In genomic region chr1:207825719-207826556, GRCh38 we compare ENCODE assay signal across 8 cellular contexts.
DNase-seq lines count a peak whose midpoint lies in the region; ATAC-seq, FAIRE-seq and TF ChIP-seq lines count a peak whose summit lies in the region.

No MANE protein-coding gene starts in this region.

- peak; percentile 64 for TF ChIP-seq EP300 in K562 (IDR thresholded peaks at IDR 0.05; ENCODE audit: low read length)

- in situ Hi-C loops in K562 (cut with MboI), result loop anchor here (5.0 to 10.0 kb wide), 3 partner anchors 46 to 1829 kb away; partner anchors contain the start of gene LAMB3

- peak overlapping the region; percentile 82 for H3K27ac ChIP-seq in K562 (ENCODE audit: extremely low read depth, low read depth, low read length)
- peak overlapping the region; percentile 99 for H3K27ac ChIP-seq in lower lobe of right lung

- H3K36me3 ChIP-seq in K562 (ENCODE audit: control insufficient read depth, insufficient read depth, low read length), result no peaks in the 10 kb centered on the region
- H3K36me3 ChIP-seq in lower lobe of right lung, result peaks cover 7% of the 10 kb centered on the region

- H3K27me3 ChIP-seq in K562 (ENCODE audit: control insufficient read depth in 2 of 2, insufficient read depth in 2 of 2, low read length in 2 of 2) (no peaks in the 10 kb centered on the region), lower lobe of right lung (ENCODE audit: low read depth) (no peaks in the 10 kb centered on the region)

- BruUV-seq in K562 (replicated peaks; lab: Mats Ljungman, UMichigan), result no TSS peak

- peak overlapping the region; percentile 86 for H3K4me2 ChIP-seq in K562 (ENCODE audit: insufficient read depth, low read length)

- peaks cover 23% of the 10 kb centered on the region for H3K79me2 ChIP-seq in K562 (ENCODE audit: control insufficient read depth, insufficient read depth, low read length)

- H3K4me1 ChIP-seq in K562 (replicated peaks in 1 of 2; ENCODE audit: control insufficient read depth in 2 of 2, insufficient read depth in 2 of 2, low read length in 2 of 2) (peaks cover 52 to 73% of the 10 kb centered on the region in 2 experiments), lower lobe of right lung (peaks cover 82% of the 10 kb centered on the region)

- DNase-seq in T-helper 9 cell (peak; percentile 62), K562 (ENCODE audit: extremely low read depth in 1 of 4, low spot score in 3 of 4) (peak; percentile 55 to 91 (median 71)), lower lobe of right lung (peak; percentile 90), epidermal melanocyte (ENCODE audit: insufficient read length, low spot score) (no peak), ecto neural progenitor cell (ENCODE audit: low spot score) (no peak)
- DNase-seq in stimulated activated CD8-positive, alpha-beta memory T cell treated with anti-CD3 and anti-CD28 coated beads, Interleukin-2, amount 100 ng/mL, for 1 hour (ENCODE audit: low read depth in 2 of 2), result peak; percentile 58 to 59

- H2AFZ ChIP-seq in K562 (ENCODE audit: low read depth, low read length), result peak overlapping the region; percentile 86

- H3K4me3 ChIP-seq in K562 (peak overlapping the region; percentile 16; the same call in 1 of the 2 replicates), lower lobe of right lung (peak overlapping the region; percentile 27)

- H3K9ac ChIP-seq in K562 (ENCODE audit: insufficient read depth in 1 of 2, low read depth in 2 of 2, low read length in 2 of 2), result peak overlapping the region; percentile 63 to 82; a peak in 3 of 4 replicates

- ATAC-seq in GM18870 (IDR thresholded peaks at IDR 0.05; ENCODE audit: unreplicated experiment) (peak; percentile 58), HG03097 (IDR thresholded peaks at IDR 0.05; ENCODE audit: low FRiP score, unreplicated experiment) (peak; percentile 53), K562 (peak; percentile 79), lower lobe of right lung (peak; percentile 26 to 66)

- intact Hi-C loops in K562 (cut with micrococcal nuclease) (loop anchor here (2.0 kb wide), 1 partner anchor 137 kb away; no protein-coding TSS in a partner anchor), lower lobe of right lung (cut with DNase I) (loop anchor here (5.0 kb wide), 1 partner anchor 41 kb away; no protein-coding TSS in a partner anchor)

- WGBS in K562 (ENCODE audit: insufficient coverage, low coverage, missing lambda C conversion rate), result 6% methylated on average over 18 of the region's 18 CpGs

- TF ChIP-seq CTCF in K562 (IDR thresholded peaks at IDR 0.05 in 2 of 3, conservative IDR thresholded peaks at IDR 0.05 in 1 of 3; ENCODE audit: insufficient read depth in 2 of 3, low read depth in 1 of 3, low read length in 3 of 3) (no peak), lower lobe of right lung (IDR thresholded peaks at IDR 0.05) (no peak)

- H3K9me3 ChIP-seq in K562 (replicated peaks; ENCODE audit: control insufficient read depth, insufficient read depth, low read depth, low read length) (no peaks in the 10 kb centered on the region), lower lobe of right lung (no peaks in the 10 kb centered on the region)

- TF ChIP-seq POLR2A in K562 (conservative IDR thresholded peaks at IDR 0.05), result peak; percentile 26; the same call in 1 of the 2 replicates

- TF ChIP-seq RAD21 in K562 (CRISPR knock-in tag; conservative IDR thresholded peaks at IDR 0.05 in 1 of 2, IDR thresholded peaks at IDR 0.05 in 1 of 2), result peak in 1 of 2 experiments; percentile 20; a peak in 1 of 4 replicates

- CTCF ChIA-PET in K562 (lab: Yijun Ruan, JAX; ENCODE audit: low intra/inter-chr PET ratio), result no interaction called here

- H3K9me1 ChIP-seq in K562 (ENCODE audit: control insufficient read depth, insufficient read depth, low read length), result no peaks in the 10 kb centered on the region

- no peaks in the 10 kb centered on the region for H4K20me1 ChIP-seq in K562 (replicated peaks; ENCODE audit: control insufficient read depth, insufficient read depth, low read length)

- FAIRE-seq in K562 (lab: Jason Lieb, UNC), result peak; percentile 93

- POLR2A ChIA-PET in K562 (lab: Yijun Ruan, JAX), result interaction anchor here (0.5 to 2.7 kb wide), 11 partner anchors 9 to 1344 kb away, joined by 3 to 9 read pairs (median 4); no protein-coding TSS in a partner anchor

TF ChIP-seq in K562, 482 proteins besides CTCF, POLR2A, EP300 and RAD21 (continues in another document):
- TF ChIP-seq ZNF766 (CRISPR knock-in tag; conservative IDR thresholded peaks at IDR 0.05) (peak; percentile 78), IRF1 (CRISPR knock-in tag; IDR thresholded peaks at IDR 0.05; ENCODE audit: borderline replicate concordance) (0 out of 2 replicates have a peak, but pooled peaks have one; percentile 41), ZBTB17 (CRISPR knock-in tag; IDR thresholded peaks at IDR 0.05) (0 out of 2 replicates have a peak, but pooled peaks have one; percentile 66), ZNF408 (CRISPR knock-in tag; IDR thresholded peaks at IDR 0.05; ENCODE audit: low read depth) (no peak), NFRKB (IDR thresholded peaks at IDR 0.05; ENCODE audit: low read depth) (peak; percentile 84; the same call in 1 of the 2 replicates), CEBPZ (IDR thresholded peaks at IDR 0.05; ENCODE audit: borderline replicate concordance, low read depth, low read length) (no peak), SIRT6 (IDR thresholded peaks at IDR 0.05; ENCODE audit: low read depth, low read length) (no peak), CTBP1 (IDR thresholded peaks at IDR 0.05; ENCODE audit: borderline replicate concordance) (peak; percentile 77), PHB2 (IDR thresholded peaks at IDR 0.05; ENCODE audit: low read depth) (no peak), CBX2 (IDR thresholded peaks at IDR 0.05; ENCODE audit: insufficient read depth, low read length, poor library complexity, severe bottlenecking) (no peak), ZSCAN29 (IDR thresholded peaks at IDR 0.05) (0 out of 2 replicates have a peak, but pooled peaks have one; percentile 67), HIVEP1 (CRISPR knock-in tag; IDR thresholded peaks at IDR 0.05) (0 out of 2 replicates have a peak, but pooled peaks have one; percentile 27), LCOR (CRISPR knock-in tag; IDR thresholded peaks at IDR 0.05) (peak; percentile 48; the same call in 1 of the 2 replicates), C11orf30 (IDR thresholded peaks at IDR 0.05; ENCODE audit: low read depth) (peak; percentile 82), ZNF41 (CRISPR knock-in tag; conservative IDR thresholded peaks at IDR 0.05) (peak; percentile 50; the same call in 1 of the 2 replicates), TCF3 (CRISPR knock-in tag; IDR thresholded peaks at IDR 0.05) (peak; percentile 46; the same call in 1 of the 2 replicates), NEUROD1 (IDR thresholded peaks at IDR 0.05; ENCODE audit: borderline replicate concordance, low read depth, low read length, partially characterized antibody) (peak; percentile 43), ZNF444 (CRISPR knock-in tag; IDR thresholded peaks at IDR 0.05) (0 out of 2 replicates have a peak, but pooled peaks have one; percentile 15), POLR2B (IDR thresholded peaks at IDR 0.05; ENCODE audit: low read depth, partially characterized antibody) (no peak), CEBPG (CRISPR knock-in tag; IDR thresholded peaks at IDR 0.05) (no peak), CEBPG (tag; conservative IDR thresholded peaks at IDR 0.05 in 1 of 2, IDR thresholded peaks at IDR 0.05 in 1 of 2) (no peak), PHF21A (IDR thresholded peaks at IDR 0.05; ENCODE audit: borderline replicate concordance, low read depth) (0 out of 2 replicates have a peak, but pooled peaks have one; percentile 33), ZNF584 (CRISPR knock-in tag; IDR thresholded peaks at IDR 0.05; ENCODE audit: low read depth) (0 out of 2 replicates have a peak, but pooled peaks have one; percentile 53), KAT7 (CRISPR knock-in tag; IDR thresholded peaks at IDR 0.05; ENCODE audit: borderline replicate concordance) (0 out of 2 replicates have a peak, but pooled peaks have one; percentile 68), ZZZ3 (IDR thresholded peaks at IDR 0.05) (no peak)

Comparison
In these comparisons a context has a peak if more than half of its experiments do, and no peak if none do; other contexts are left out.
1. DNase-seq: peak in T-helper 9 cell (single experiment), K562 (4 of 4), lower lobe of right lung (single experiment) and stimulated activated CD8-positive, alpha-beta memory T cell treated with anti-CD3 and anti-CD28 coated beads, Interleukin-2, amount 100 ng/mL, for 1 hour (2 of 2); none in epidermal melanocyte (single experiment) and ecto neural progenitor cell (single experiment).
2. Peak in every context shown above with its lines, with median percentiles within 50 percentile points of each other: ATAC-seq.